In the genomic region with DNA sequence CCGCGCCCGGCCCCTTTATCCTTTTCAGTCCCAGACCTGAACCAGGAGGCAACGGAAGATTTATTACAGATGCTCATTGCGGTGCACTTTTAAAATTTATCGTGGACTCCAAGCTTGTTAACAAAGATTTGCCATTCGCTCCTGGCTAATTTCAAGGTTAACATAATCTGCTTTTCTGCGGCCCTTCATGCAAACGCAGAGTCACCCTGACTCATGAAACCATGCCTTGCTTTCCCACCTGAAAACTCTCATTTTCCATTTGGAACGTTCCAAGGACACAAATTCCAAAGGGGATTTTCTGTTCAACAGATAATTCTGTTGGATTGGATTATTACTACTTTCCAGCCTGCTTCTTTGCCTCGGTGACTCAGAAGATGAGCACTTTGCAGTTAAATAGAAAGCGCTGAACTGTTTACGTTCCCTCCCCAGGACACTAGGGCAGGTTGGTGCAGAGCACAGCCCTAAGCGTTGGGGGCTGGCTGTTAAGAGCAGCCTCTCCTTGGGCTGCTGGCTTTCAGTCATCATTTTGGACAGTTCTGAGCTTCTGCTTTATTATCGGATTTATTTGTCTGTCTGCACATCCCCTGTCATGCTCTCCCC, we compare ENCODE assay signal across 1 cellular context.
A peak's percentile ranks its signal among the peaks of the same experiment; 100 is the strongest.
TF ChIP-seq lines count a peak whose summit lies in the region.

No MANE protein-coding gene starts in this region.

TF ChIP-seq in H1, 55 proteins besides CTCF, POLR2A, EP300 and RAD21:
- TF ChIP-seq BACH1 (IDR thresholded peaks at IDR 0.05; ENCODE audit: low read length), result 0 out of 2 replicates have a peak, but pooled peaks have one; percentile 30
- no peak for TF ChIP-seq CREB1 (IDR thresholded peaks at IDR 0.05)
TF ChIP-seq in H1: peak in this region for 1.
